In the genomic region with DNA sequence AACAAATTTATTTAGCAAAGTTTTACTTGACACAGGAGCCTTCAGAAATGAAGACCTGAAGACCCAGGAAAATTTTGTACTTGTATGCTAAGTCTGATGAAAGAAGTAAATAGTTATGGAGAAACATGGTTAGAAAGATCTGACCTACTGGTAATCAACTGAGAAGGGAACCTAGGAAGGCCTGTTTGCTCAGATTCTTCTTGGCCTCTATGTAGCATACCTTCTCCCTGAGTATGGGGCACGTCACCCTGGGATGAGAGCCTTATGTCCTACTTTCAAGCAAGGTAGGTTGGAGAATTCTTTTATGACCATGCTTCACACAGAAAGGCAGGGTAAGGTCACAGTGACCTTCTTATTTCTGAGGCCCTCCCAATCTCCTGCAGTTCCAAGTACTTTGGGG, we compare ENCODE assay signal across 1 cellular context.
TF ChIP-seq lines count a peak whose summit lies in the region.

No MANE protein-coding gene starts in this region.

TF ChIP-seq in IMR-90, 13 proteins besides CTCF, POLR2A, EP300 and RAD21:
- TF ChIP-seq, protein P1, sequence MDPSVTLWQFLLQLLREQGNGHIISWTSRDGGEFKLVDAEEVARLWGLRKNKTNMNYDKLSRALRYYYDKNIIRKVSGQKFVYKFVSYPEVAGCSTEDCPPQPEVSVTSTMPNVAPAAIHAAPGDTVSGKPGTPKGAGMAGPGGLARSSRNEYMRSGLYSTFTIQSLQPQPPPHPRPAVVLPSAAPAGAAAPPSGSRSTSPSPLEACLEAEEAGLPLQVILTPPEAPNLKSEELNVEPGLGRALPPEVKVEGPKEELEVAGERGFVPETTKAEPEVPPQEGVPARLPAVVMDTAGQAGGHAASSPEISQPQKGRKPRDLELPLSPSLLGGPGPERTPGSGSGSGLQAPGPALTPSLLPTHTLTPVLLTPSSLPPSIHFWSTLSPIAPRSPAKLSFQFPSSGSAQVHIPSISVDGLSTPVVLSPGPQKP (IDR thresholded peaks at IDR 0.05; ENCODE audit: borderline replicate concordance, low read depth, low read length): no peak
- TF ChIP-seq SMC3 (IDR thresholded peaks at IDR 0.05; ENCODE audit: low read depth, low read length) (no peak), CHD1 (IDR thresholded peaks at IDR 0.05; ENCODE audit: low read depth, low read length) (no peak), MXI1 (IDR thresholded peaks at IDR 0.05; ENCODE audit: borderline replicate concordance, low read depth, low read length) (no peak), NFE2L2 (IDR thresholded peaks at IDR 0.05; ENCODE audit: low read depth, low read length) (no peak), BHLHE40 (IDR thresholded peaks at IDR 0.05; ENCODE audit: low read depth, low read length) (no peak), MAFK (IDR thresholded peaks at IDR 0.05; ENCODE audit: low read depth, low read length) (no peak), MAZ (IDR thresholded peaks at IDR 0.05; ENCODE audit: borderline replicate concordance, low read depth, low read length) (no peak), CEBPB (IDR thresholded peaks at IDR 0.05; ENCODE audit: low read depth, low read length) (no peak), RCOR1 (IDR thresholded peaks at IDR 0.05; ENCODE audit: insufficient replicate concordance, low read length) (no peak), FOS (IDR thresholded peaks at IDR 0.05; ENCODE audit: low read depth, low read length) (no peak), RFX5 (IDR thresholded peaks at IDR 0.05; ENCODE audit: low read depth, low read length) (no peak)
- TF ChIP-seq, protein P2, sequence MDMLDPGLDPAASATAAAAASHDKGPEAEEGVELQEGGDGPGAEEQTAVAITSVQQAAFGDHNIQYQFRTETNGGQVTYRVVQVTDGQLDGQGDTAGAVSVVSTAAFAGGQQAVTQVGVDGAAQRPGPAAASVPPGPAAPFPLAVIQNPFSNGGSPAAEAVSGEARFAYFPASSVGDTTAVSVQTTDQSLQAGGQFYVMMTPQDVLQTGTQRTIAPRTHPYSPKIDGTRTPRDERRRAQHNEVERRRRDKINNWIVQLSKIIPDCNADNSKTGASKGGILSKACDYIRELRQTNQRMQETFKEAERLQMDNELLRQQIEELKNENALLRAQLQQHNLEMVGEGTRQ (IDR thresholded peaks at IDR 0.05; ENCODE audit: low read depth, low read length): no peak
TF ChIP-seq in IMR-90: peak in this region for 0.
